14 cellular contexts compared by ENCODE assay signal in the genomic region with DNA sequence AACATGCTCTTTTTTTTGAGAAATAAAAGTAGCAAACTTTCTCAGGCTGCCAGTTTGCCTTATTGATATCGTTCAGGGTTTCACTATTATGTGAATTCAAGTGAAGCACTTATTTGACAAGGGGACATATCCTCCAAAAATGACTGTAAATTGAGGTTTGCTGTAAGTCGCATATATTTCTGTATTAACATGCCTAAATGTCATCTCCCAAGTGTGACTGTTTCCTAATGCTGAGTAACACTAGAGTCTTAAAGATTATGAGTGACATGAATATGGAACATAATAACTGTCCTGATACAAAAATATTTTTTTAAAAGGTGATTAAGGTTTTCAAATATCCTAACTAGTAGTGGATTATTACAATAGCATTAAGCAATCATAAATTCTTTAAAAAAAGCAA. TPM values are rescaled to one million over a fixed set of nuclear protein-coding genes. Genes with fewer than 3 reads are reported as not detected.
A peak's percentile ranks its signal among the peaks of the same experiment; 100 is the strongest.
DNase-seq lines count a peak whose midpoint lies in the region; ATAC-seq, FAIRE-seq and TF ChIP-seq lines count a peak whose summit lies in the region.
"Had no signal": no experiment of that assay in that cellular context is flagged by ENCODE, and none has a peak within 500 bp of the region (broad histone marks: within the 10 kb centered on the region; RNA-seq: fewer than 3 reads in every experiment).

No MANE protein-coding gene starts in this region.

- peaks cover 84% of the 10 kb centered on the region for H3K79me2 ChIP-seq in astrocyte (ENCODE audit: insufficient read depth, low read length)

- no peaks in the 10 kb centered on the region for H3K9me3 Mint-ChIP-seq in astrocyte (ENCODE audit: unreplicated experiment)
- no peaks in the 10 kb centered on the region for H3K9me3 Mint-ChIP-seq in activated naive CD4-positive, alpha-beta T cell treated with anti-CD3 and anti-CD28 coated beads for 36 hours
- H3K9me3 Mint-ChIP-seq: activated naive CD8-positive, alpha-beta T cell treated with anti-CD3 and anti-CD28 coated beads, Interleukin-2, amount 50 U/mL, for 24 hours; CD4-positive, alpha-beta T cell; WTC11 had no signal

- H3K4me3 ChIP-seq in astrocyte (ENCODE audit: insufficient read depth, low read depth, low read length) (peak overlapping the region; percentile 88), skeletal muscle cell (ENCODE audit: low read depth, low read length) (peak overlapping the region; percentile 91)

- peak overlapping the region; percentile 96 for H3K4me2 ChIP-seq in astrocyte (ENCODE audit: low read length)

- DNase-seq in HT-29 (ENCODE audit: low spot score) (peak; percentile 36), astrocyte (ENCODE audit: low read depth) (no peak), foreskin keratinocyte (peak in 1 of 2 donors; percentile 34), skeletal muscle cell (ENCODE audit: low read depth) (no peak), GM19240 (ENCODE audit: insufficient read length, low spot score) (no peak), SHP77 treated with DMSO at 0.1 percent for 48 hours (lab: John Stamatoyannopoulos, UW) (no peak), HK-2 (ENCODE audit: unreplicated experiment) (no peak)
- no peak for DNase-seq in activated naive CD4-positive, alpha-beta T cell treated with anti-CD3 and anti-CD28 coated beads for 36 hours
- DNase-seq: activated CD8-positive, alpha-beta memory T cell treated with anti-CD3 and anti-CD28 coated beads, Interleukin-2, amount 50 U/mL, for 48 hours; activated naive CD8-positive, alpha-beta T cell treated with anti-CD3 and anti-CD28 coated beads, Interleukin-2, amount 50 U/mL, for 24 hours; CD4-positive, alpha-beta T cell; naive thymus-derived CD8-positive, alpha-beta T cell; RPMI8226 had no signal

- no peak overlapping the region for H2AFZ ChIP-seq in astrocyte (ENCODE audit: low read depth, low read length)

- H3K4me1 ChIP-seq in astrocyte (ENCODE audit: insufficient read depth, low read length) (peaks cover 38% of the 10 kb centered on the region), foreskin keratinocyte (peaks cover 25% of the 10 kb centered on the region)

- CTCF ChIA-PET in activated naive CD4-positive, alpha-beta T cell treated with anti-CD3 and anti-CD28 coated beads for 36 hours (lab: Charles Lee) = no interaction called here

- peak overlapping the region; percentile 71 for H3K9ac ChIP-seq in astrocyte (ENCODE audit: low read length)

- H3K27me3 ChIP-seq in astrocyte (ENCODE audit: insufficient read depth, low read length) = no peaks in the 10 kb centered on the region
- no peaks in the 10 kb centered on the region for H3K27me3 ChIP-seq in foreskin keratinocyte

- intact Hi-C loops in activated naive CD4-positive, alpha-beta T cell treated with anti-CD3 and anti-CD28 coated beads for 36 hours (cut with micrococcal nuclease) = loop anchor here (2.0 kb wide), 1 partner anchor 15 kb away; no protein-coding TSS in a partner anchor

- H3K4me3 Mint-ChIP-seq in astrocyte (ENCODE audit: unreplicated experiment) = no peak overlapping the region
- no peak overlapping the region for H3K4me3 Mint-ChIP-seq in activated naive CD4-positive, alpha-beta T cell treated with anti-CD3 and anti-CD28 coated beads for 36 hours
- H3K4me3 Mint-ChIP-seq: activated naive CD8-positive, alpha-beta T cell treated with anti-CD3 and anti-CD28 coated beads, Interleukin-2, amount 50 U/mL, for 24 hours; CD4-positive, alpha-beta T cell; naive thymus-derived CD8-positive, alpha-beta T cell; WTC11 had no signal

- H3K27ac Mint-ChIP-seq in astrocyte (ENCODE audit: unreplicated experiment) = no peak overlapping the region
- H3K27ac Mint-ChIP-seq in activated naive CD4-positive, alpha-beta T cell treated with anti-CD3 and anti-CD28 coated beads for 36 hours = no peak overlapping the region
- H3K27ac Mint-ChIP-seq: activated naive CD8-positive, alpha-beta T cell treated with anti-CD3 and anti-CD28 coated beads, Interleukin-2, amount 50 U/mL, for 24 hours; CD4-positive, alpha-beta T cell; naive thymus-derived CD8-positive, alpha-beta T cell; WTC11 had no signal

- H3K36me3 ChIP-seq in astrocyte (ENCODE audit: insufficient read depth, low read length) = no peaks in the 10 kb centered on the region

- TF ChIP-seq CTCF in astrocyte (IDR thresholded peaks at IDR 0.05; ENCODE audit: insufficient read depth, low read depth, low read length) (no peak), foreskin keratinocyte (conservative IDR thresholded peaks at IDR 0.05) (no peak)

- H3K27ac ChIP-seq in astrocyte (ENCODE audit: low read depth, low read length) (peak overlapping the region; percentile 21), foreskin keratinocyte (peak overlapping the region; percentile 54)

- H3K9me3 ChIP-seq in astrocyte (ENCODE audit: insufficient read depth, low read depth, low read length) = no peaks in the 10 kb centered on the region

- no peak for FAIRE-seq in astrocyte (lab: Jason Lieb, UNC)

- no peak for ATAC-seq in foreskin keratinocyte
- ATAC-seq: activated naive CD8-positive, alpha-beta T cell treated with anti-CD3 and anti-CD28 coated beads, Interleukin-2, amount 50 U/mL, for 24 hours; naive thymus-derived CD8-positive, alpha-beta T cell; WTC11 had no signal

- H3K27me3 Mint-ChIP-seq in astrocyte (ENCODE audit: low read depth, unreplicated experiment) = peaks cover 20% of the 10 kb centered on the region
- H3K27me3 Mint-ChIP-seq in activated naive CD4-positive, alpha-beta T cell treated with anti-CD3 and anti-CD28 coated beads for 36 hours (ENCODE audit: low read depth) = peaks cover 54% of the 10 kb centered on the region

- peaks cover 8% of the 10 kb centered on the region for H3K36me3 Mint-ChIP-seq in astrocyte (ENCODE audit: low read depth, unreplicated experiment)
- H3K36me3 Mint-ChIP-seq in activated naive CD4-positive, alpha-beta T cell treated with anti-CD3 and anti-CD28 coated beads for 36 hours (ENCODE audit: low read depth) = peaks cover 1% of the 10 kb centered on the region

- peaks cover 8% of the 10 kb centered on the region for H3K4me1 Mint-ChIP-seq in astrocyte (ENCODE audit: low read depth, unreplicated experiment)
- peaks cover 11% of the 10 kb centered on the region for H3K4me1 Mint-ChIP-seq in activated naive CD4-positive, alpha-beta T cell treated with anti-CD3 and anti-CD28 coated beads for 36 hours (ENCODE audit: low read depth)

- H4K20me1 ChIP-seq in astrocyte (ENCODE audit: insufficient read depth, low read length) = peaks cover 5% of the 10 kb centered on the region

RNA-seq across cellular contexts. Expression of gene NFIB, which starts 3.7 kb away (rescaled TPM):
- total RNA-seq in HT-29 (2014; rRNA removed; shearing (Covaris generic)) = 13.6 and 29.5 TPM in 2 replicates
- total RNA-seq in astrocyte (8.8 and 9.4 TPM in 2 replicates), foreskin keratinocyte (24.3 and 26.5 TPM in 2 replicates)
- polyA plus RNA-seq in foreskin keratinocyte = 5.3 and 6.5 TPM in 2 replicates
- total RNA-seq in activated naive CD4-positive, alpha-beta T cell treated with anti-CD3 and anti-CD28 coated beads for 36 hours = not detected
- total RNA-seq: CD4-positive, alpha-beta T cell; naive thymus-derived CD8-positive, alpha-beta T cell had no signal
